Comparison of ENCODE assay signal across 13 cellular contexts in the genomic region with DNA sequence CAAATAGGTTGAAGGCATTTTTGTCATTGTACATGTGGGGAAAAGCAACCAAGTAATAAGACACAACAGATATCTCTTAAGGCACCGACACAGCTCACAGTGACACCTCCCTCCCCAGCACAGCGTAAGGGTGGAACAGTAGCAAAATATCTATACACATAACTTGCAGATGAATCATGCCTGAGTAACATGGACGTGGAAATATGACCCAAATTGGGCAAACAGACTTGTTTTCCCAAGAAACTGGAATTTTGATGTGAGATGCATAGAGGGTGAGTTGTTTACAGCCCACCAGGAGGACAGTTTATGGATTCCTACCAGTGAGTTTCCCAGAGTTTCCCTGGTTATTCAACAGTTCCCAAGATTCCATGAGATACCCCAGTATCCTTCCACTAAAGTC. TPM values are rescaled to one million over a fixed set of nuclear protein-coding genes. Genes with fewer than 3 reads are reported as not detected.
DNase-seq lines count a peak whose midpoint lies in the region; ATAC-seq and TF ChIP-seq lines count a peak whose summit lies in the region.
"Had no signal": no experiment of that assay in that cellular context is flagged by ENCODE, and none has a peak within 500 bp of the region (broad histone marks: within the 10 kb centered on the region; RNA-seq: fewer than 3 reads in every experiment).

No MANE protein-coding gene starts in this region.

- CTCF ChIA-PET in mammary epithelial cell (lab: Charles Lee; ENCODE audit: low non-redundant PET), result interaction anchor here (0.6 kb wide), 1 partner anchor 475 kb away, joined by 4 read pairs; no protein-coding TSS in a partner anchor

- no peak for TF ChIP-seq CTCF in mammary epithelial cell (conservative IDR thresholded peaks at IDR 0.05 in 1 of 2, IDR thresholded peaks at IDR 0.05 in 1 of 2; ENCODE audit: extremely low read depth in 1 of 2, insufficient read depth in 1 of 2, low read depth in 1 of 2, low read length in 2 of 2)

- H4K20me1 ChIP-seq in mammary epithelial cell (ENCODE audit: insufficient read depth, low read length), result no peaks in the 10 kb centered on the region

- H3K4me2 ChIP-seq in mammary epithelial cell (ENCODE audit: insufficient read depth, low read depth, low read length), result peak overlapping the region; percentile 57

- dilution Hi-C loops in mammary epithelial cell (cut with HindIII; ENCODE audit: low sequenced_read_pairs), result no loop called here

- BruUV-seq in mammary epithelial cell (replicated peaks; lab: Mats Ljungman, UMichigan), result no TSS peak

- DNase-seq in Caki2 (ENCODE audit: low read depth) (peak; percentile 48), NCI-H226 (peak; percentile 84), mammary epithelial cell (peak; percentile 68), myocyte (ENCODE audit: low read depth) (peak; percentile 60), Ammon's horn (ENCODE audit: low spot score) (no peak), GDM1 (lab: John Stamatoyannopoulos, UW) (no peak), islet precursor cell (no peak)
- DNase-seq: activated T-cell treated with anti-CD3 and anti-CD28 coated beads, Interleukin-2, amount 50 U/mL, for 24 hours; aorta; left lung; NCI-H187 treated with DMSO at 0.1 percent for 48 hours; pancreas had no signal

- H3K79me2 ChIP-seq in mammary epithelial cell (ENCODE audit: insufficient read depth, low read length), result peaks cover 3% of the 10 kb centered on the region

- WGBS in mammary epithelial cell (ENCODE audit: low coverage, missing lambda C conversion rate), result 4% methylated on average over 3 of the region's 3 CpGs

- no peak for ATAC-seq in GM19455 (IDR thresholded peaks at IDR 0.05; ENCODE audit: unreplicated experiment)
- ATAC-seq: left lung, pancreas had no signal

- H3K36me3 ChIP-seq in mammary epithelial cell (ENCODE audit: insufficient read depth, low read length), result no peaks in the 10 kb centered on the region

- peaks cover 31% of the 10 kb centered on the region for H3K4me1 ChIP-seq in mammary epithelial cell (ENCODE audit: insufficient read depth, low read length)
- H3K4me1 ChIP-seq: pancreas had no signal

- peak overlapping the region; percentile 13 for H3K27ac ChIP-seq in mammary epithelial cell (ENCODE audit: insufficient read depth, low read depth, low read length)
- H3K27ac ChIP-seq: left lung, pancreas had no signal

- H3K9ac ChIP-seq in mammary epithelial cell (ENCODE audit: insufficient read depth, low read length), result no peak overlapping the region

- in situ Hi-C loops in Caki2 (cut with HindIII; ENCODE audit: low pct_unique_long_range_greater_than_20kb, low sequenced_read_pairs), result no loop called here
- in situ Hi-C loops in mammary epithelial cell (cut with MboI; ENCODE audit: low sequenced_read_pairs in 2 of 2), result no loop called here

- no peak overlapping the region for H3K4me3 ChIP-seq in mammary epithelial cell (replicated peaks in 1 of 3; ENCODE audit: insufficient read depth in 1 of 3, low read depth in 2 of 3, low read length in 3 of 3)
- H3K4me3 ChIP-seq: left lung, pancreas had no signal

- no peaks in the 10 kb centered on the region for H3K9me3 ChIP-seq in mammary epithelial cell (replicated peaks; ENCODE audit: insufficient read depth, low read length)
- H3K9me3 ChIP-seq: left lung, pancreas had no signal

- no peaks in the 10 kb centered on the region for H3K27me3 ChIP-seq in mammary epithelial cell (ENCODE audit: insufficient read depth, low read length)
- H3K27me3 ChIP-seq: left lung, pancreas had no signal

- intact Hi-C loops in mammary epithelial cell (cut with micrococcal nuclease), result loop anchor here (2.0 kb wide), 1 partner anchor 14 kb away; no protein-coding TSS in a partner anchor

- no peak overlapping the region for H2AFZ ChIP-seq in mammary epithelial cell (ENCODE audit: low read depth, low read length)

RNA-seq across cellular contexts. Expression of gene DR1, which starts 7.3 kb away (rescaled TPM):
- 32.3 and 48.9 TPM in 2 replicates for total RNA-seq in Caki2 (2014; rRNA removed; shearing (Covaris generic); ENCODE audit: low replicate concordance)
- total RNA-seq in mammary epithelial cell, result 10 to 100 TPM; 35.8 to 79.2 TPM
- 25.7 TPM for polyA plus RNA-seq in mammary epithelial cell
- 55.4 TPM for polyA minus RNA-seq in mammary epithelial cell
- 82.4 and 97.3 TPM in 2 replicates for total RNA-seq in myocyte
- 43.6 TPM for polyA plus RNA-seq in myocyte (2012)

Comparison
In these comparisons a context has a peak if more than half of its experiments do, and no peak if none do; other contexts are left out.
1. DNase-seq: peak in Caki2 (single experiment), NCI-H226 (single experiment), mammary epithelial cell (single experiment) and myocyte (single experiment); none in Ammon's horn (single experiment), GDM1 (single experiment) and islet precursor cell (single experiment).